8 cellular contexts compared by ENCODE assay signal in genomic region chr5:122845253-122846050, GRCh38. TPM values are rescaled to one million over a fixed set of nuclear protein-coding genes. Genes with fewer than 3 reads are reported as not detected.
DNase-seq lines count a peak whose midpoint lies in the region; ATAC-seq, FAIRE-seq and TF ChIP-seq lines count a peak whose summit lies in the region.

A gene with protein sequence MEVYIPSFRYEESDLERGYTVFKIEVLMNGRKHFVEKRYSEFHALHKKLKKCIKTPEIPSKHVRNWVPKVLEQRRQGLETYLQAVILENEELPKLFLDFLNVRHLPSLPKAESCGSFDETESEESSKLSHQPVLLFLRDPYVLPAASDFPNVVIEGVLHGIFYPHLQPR (plus strand): TSS chr5:122845613. CDS start chr5:122845634, 21 bp downstream.

- H3K4me1 Mint-ChIP-seq in nephron progenitor cell = peaks cover 30% of the 10 kb centered on the region
- peaks cover 25% of the 10 kb centered on the region for H3K4me1 Mint-ChIP-seq in stimulated activated naive CD8-positive, alpha-beta T cell treated with anti-CD3 and anti-CD28 coated beads, Interleukin-15, Interleukin-2, amounts not matched to agents 100 ng/mL and 50 ng/mL, for 24 hours (ENCODE audit: low read depth)

- peak; percentile 73 for ATAC-seq in GM21367 (IDR thresholded peaks at IDR 0.05; ENCODE audit: unreplicated experiment)

- DNase-seq in D721Med (ENCODE audit: insufficient read length, low spot score) = peak; percentile 40
- peak; percentile 68 for DNase-seq in HT-29 (ENCODE audit: low spot score)
- peak; percentile 93 for DNase-seq in RPMI8226
- DNase-seq in activated gamma-delta T cell (lab: John Stamatoyannopoulos, UW) = peak; percentile 49
- peak; percentile 67 to 87 for DNase-seq in foreskin fibroblast
- DNase-seq in nephron progenitor cell = peak; percentile 80

- TF ChIP-seq CTCF in D721Med (IDR thresholded peaks at IDR 0.05; ENCODE audit: insufficient read depth, missing control alignments) (no peak), foreskin fibroblast (IDR thresholded peaks at IDR 0.05; ENCODE audit: low read depth, low read length) (no peak), nephron progenitor cell (IDR thresholded peaks at IDR 0.05) (no peak)

- peaks cover 7% of the 10 kb centered on the region for H3K9me3 Mint-ChIP-seq in nephron progenitor cell
- no peaks in the 10 kb centered on the region for H3K9me3 Mint-ChIP-seq in stimulated activated naive CD8-positive, alpha-beta T cell treated with anti-CD3 and anti-CD28 coated beads, Interleukin-15, Interleukin-2, amounts not matched to agents 100 ng/mL and 50 ng/mL, for 24 hours

- peaks cover 19% of the 10 kb centered on the region for H3K27me3 Mint-ChIP-seq in nephron progenitor cell (ENCODE audit: low read depth, poor library complexity)
- peaks cover 16% of the 10 kb centered on the region for H3K27me3 Mint-ChIP-seq in stimulated activated naive CD8-positive, alpha-beta T cell treated with anti-CD3 and anti-CD28 coated beads, Interleukin-15, Interleukin-2, amounts not matched to agents 100 ng/mL and 50 ng/mL, for 24 hours

- H3K27ac Mint-ChIP-seq in nephron progenitor cell = peak within 1 kb of the TSS; percentile 40
- peak within 1 kb of the TSS; percentile 79 for H3K27ac Mint-ChIP-seq in stimulated activated naive CD8-positive, alpha-beta T cell treated with anti-CD3 and anti-CD28 coated beads, Interleukin-15, Interleukin-2, amounts not matched to agents 100 ng/mL and 50 ng/mL, for 24 hours

- peak within 1 kb of the TSS; percentile 87 for H3K4me3 Mint-ChIP-seq in nephron progenitor cell
- H3K4me3 Mint-ChIP-seq in stimulated activated naive CD8-positive, alpha-beta T cell treated with anti-CD3 and anti-CD28 coated beads, Interleukin-15, Interleukin-2, amounts not matched to agents 100 ng/mL and 50 ng/mL, for 24 hours = peak within 1 kb of the TSS; percentile 84

- H3K4me3 ChIP-seq in foreskin fibroblast (ENCODE audit: low read depth in 1 of 2, low read length in 2 of 2) = peak within 1 kb of the TSS; percentile 67 to 83

- H3K36me3 Mint-ChIP-seq in nephron progenitor cell (ENCODE audit: low read depth) = peaks cover 17% of the 10 kb centered on the region
- peaks cover 1% of the 10 kb centered on the region for H3K36me3 Mint-ChIP-seq in stimulated activated naive CD8-positive, alpha-beta T cell treated with anti-CD3 and anti-CD28 coated beads, Interleukin-15, Interleukin-2, amounts not matched to agents 100 ng/mL and 50 ng/mL, for 24 hours (ENCODE audit: low read depth)

- FAIRE-seq in D721Med (lab: Jason Lieb, UNC) = no peak

RNA-seq across cellular contexts. Expression of the gene that starts here (rescaled TPM):
- total RNA-seq in HT-29 (2014; rRNA removed; shearing (Covaris generic)) = 0.99 and 1.3 TPM in 2 replicates

Comparison
In these comparisons a context has a peak if more than half of its experiments do, and no peak if none do; other contexts are left out.
1. Peak in every context shown above with its lines: DNase-seq, ATAC-seq and H3K4me3 ChIP-seq.
2. DNase-seq: peak in every context shown above with its lines; median percentile 93 in RPMI8226; 80 in nephron progenitor cell; 77 in foreskin fibroblast; 68 in HT-29; 49 in activated gamma-delta T cell; 40 in D721Med.